1 cellular context compared by ENCODE assay signal in genomic region chr15:74132681-74133070, GRCh38.
TF ChIP-seq lines count a peak whose summit lies in the region.

No MANE protein-coding gene starts in this region.

TF ChIP-seq in H1, 55 proteins besides CTCF, POLR2A, EP300 and RAD21:
- TF ChIP-seq PHF8 (conservative IDR thresholded peaks at IDR 0.05; ENCODE audit: low read depth, low read length): 0 out of 2 replicates have a peak, but pooled peaks have one; percentile 24
- TF ChIP-seq NRF1 (IDR thresholded peaks at IDR 0.05; ENCODE audit: low read depth, low read length): no peak
- peak; percentile 84 for TF ChIP-seq SUZ12 (IDR thresholded peaks at IDR 0.05; ENCODE audit: low read length)
- no peak for TF ChIP-seq SP4 (IDR thresholded peaks at IDR 0.05; ENCODE audit: low read length)
- peak; percentile 81 for TF ChIP-seq CREB1 (IDR thresholded peaks at IDR 0.05)
- TF ChIP-seq RNF2 (IDR thresholded peaks at IDR 0.05; ENCODE audit: borderline replicate concordance, low read depth, low read length, missing control alignments, poor library complexity, severe bottlenecking): peak; percentile 84
